In genomic region chr17:14840616-14841231, GRCh38 we compare ENCODE assay signal across 27 cellular contexts.
DNase-seq lines count a peak whose midpoint lies in the region; ATAC-seq and TF ChIP-seq lines count a peak whose summit lies in the region.
"Had no signal": no experiment of that assay in that cellular context is flagged by ENCODE, and none has a peak within 500 bp of the region (broad histone marks: within the 10 kb centered on the region; RNA-seq: fewer than 3 reads in every experiment).

No MANE protein-coding gene starts in this region.

- H3K27me3 Mint-ChIP-seq in MCF 10A (ENCODE audit: insufficient read depth, unreplicated experiment) = no peaks in the 10 kb centered on the region
- H3K27me3 Mint-ChIP-seq: activated naive CD4-positive, alpha-beta T cell treated with anti-CD3 and anti-CD28 coated beads, Interleukin-2, amount 10 ng/mL, durations not matched to agents 7 days and 5 days had no signal

- no peak overlapping the region for H3K4me2 ChIP-seq in PC-9
- H3K4me2 ChIP-seq: hepatocyte had no signal

- no peaks in the 10 kb centered on the region for H3K79me2 ChIP-seq in PC-9 (ENCODE audit: low read depth)
- H3K79me2 ChIP-seq: hepatocyte had no signal

- TF ChIP-seq POLR2A in breast epithelium (IDR thresholded peaks at IDR 0.05) = no peak
- no peak for TF ChIP-seq POLR2A in erythroblast (IDR thresholded peaks at IDR 0.05; ENCODE audit: low read length)

- H2AFZ ChIP-seq in PC-9 = no peak overlapping the region
- H2AFZ ChIP-seq: hepatocyte had no signal

- peaks cover 26% of the 10 kb centered on the region for H3K4me1 Mint-ChIP-seq in MCF 10A (ENCODE audit: insufficient read depth, unreplicated experiment)
- H3K4me1 Mint-ChIP-seq: activated CD4-positive, alpha-beta memory T cell treated with anti-CD3 and anti-CD28 coated beads, Interleukin-2, amount 10 ng/mL, durations not matched to agents 7 days and 5 days; activated naive CD4-positive, alpha-beta T cell treated with anti-CD3 and anti-CD28 coated beads, Interleukin-2, amount 10 ng/mL, durations not matched to agents 7 days and 5 days; CD14-positive monocyte; naive thymus-derived CD8-positive, alpha-beta T cell; T-helper 17 cell had no signal

- H3K36me3 ChIP-seq in breast epithelium (no peaks in the 10 kb centered on the region), brain microvascular endothelial cell (replicated peaks) (no peaks in the 10 kb centered on the region), PC-9 (ENCODE audit: low read depth) (no peaks in the 10 kb centered on the region)

- no peaks in the 10 kb centered on the region for H4K20me1 ChIP-seq in PC-9 (ENCODE audit: insufficient read depth)

- intact Hi-C loops in MCF 10A (cut with micrococcal nuclease) (no loop called here), breast epithelium (cut with DNase I; ENCODE audit: low total_unique reads) (no loop called here), PC-9 (cut with micrococcal nuclease; ENCODE audit: unreplicated experiment) (no loop called here)

- H3K4me1 ChIP-seq in breast epithelium (no peaks in the 10 kb centered on the region), PC-9 (replicated peaks; ENCODE audit: insufficient read depth) (no peaks in the 10 kb centered on the region)
- H3K4me1 ChIP-seq: testis had no signal

- no peaks in the 10 kb centered on the region for H3K9me3 ChIP-seq in breast epithelium
- no peaks in the 10 kb centered on the region for H3K9me3 ChIP-seq in PC-9 (ENCODE audit: insufficient read depth, low read depth)
- H3K9me3 ChIP-seq: testis had no signal

- BruUV-seq in MCF 10A (replicated peaks; lab: Mats Ljungman, UMichigan) (no TSS peak), PC-9 (replicated peaks; lab: Mats Ljungman, UMichigan) (no TSS peak)

- peaks cover 20% of the 10 kb centered on the region for H3K9me3 Mint-ChIP-seq in MCF 10A (ENCODE audit: unreplicated experiment)
- H3K9me3 Mint-ChIP-seq: activated CD4-positive, alpha-beta memory T cell treated with anti-CD3 and anti-CD28 coated beads, Interleukin-2, amount 10 ng/mL, durations not matched to agents 7 days and 5 days; activated naive CD4-positive, alpha-beta T cell treated with anti-CD3 and anti-CD28 coated beads, Interleukin-2, amount 10 ng/mL, durations not matched to agents 7 days and 5 days; activated T-cell treated with anti-CD3 and anti-CD28 coated beads, Interleukin-2, amount 50 U/mL, for 24 hours had no signal

- no peaks in the 10 kb centered on the region for H3K9me2 ChIP-seq in PC-9 (ENCODE audit: insufficient read depth)

- in situ Hi-C loops in brain microvascular endothelial cell (cut with HindIII; ENCODE audit: low pct_ligation_motif_present, low sequenced_read_pairs) = no loop called here

- H3K4me3 ChIP-seq in breast epithelium (no peak overlapping the region), brain microvascular endothelial cell (ENCODE audit: low read depth, low read length) (no peak overlapping the region), foreskin fibroblast (ENCODE audit: low read depth in 1 of 2, low read length in 2 of 2) (no peak overlapping the region), PC-9 (no peak overlapping the region)
- H3K4me3 ChIP-seq: hepatocyte, testis had no signal

- H3K27ac Mint-ChIP-seq in MCF 10A (ENCODE audit: low read depth, unreplicated experiment) = no peak overlapping the region
- H3K27ac Mint-ChIP-seq: activated CD4-positive, alpha-beta memory T cell treated with anti-CD3 and anti-CD28 coated beads, Interleukin-2, amount 10 ng/mL, durations not matched to agents 7 days and 5 days; activated naive CD4-positive, alpha-beta T cell treated with anti-CD3 and anti-CD28 coated beads, Interleukin-2, amount 10 ng/mL, durations not matched to agents 7 days and 5 days; activated T-cell treated with anti-CD3 and anti-CD28 coated beads, Interleukin-2, amount 50 U/mL, for 24 hours; CD14-positive monocyte; naive thymus-derived CD8-positive, alpha-beta T cell; T-helper 17 cell had no signal

- no peak for ATAC-seq in GM19455 (IDR thresholded peaks at IDR 0.05; ENCODE audit: unreplicated experiment)
- ATAC-seq: naive thymus-derived CD8-positive, alpha-beta T cell; T-helper 17 cell had no signal

- DNase-seq in MCF 10A (ENCODE audit: unreplicated experiment) (peak; percentile 40), breast epithelium (ENCODE audit: low spot score in 2 of 2) (no peak), brain microvascular endothelial cell (peak; percentile 53), foreskin fibroblast (peak; percentile 56 to 72), PC-9 (no peak), pons (ENCODE audit: low spot score) (no peak), erythroblast (lab: John Stamatoyannopoulos, UW) (no peak)
- DNase-seq: 8988T; activated CD4-positive, alpha-beta memory T cell treated with anti-CD3 and anti-CD28 coated beads, Interleukin-2, amount 10 ng/mL, durations not matched to agents 7 days and 5 days; activated naive CD4-positive, alpha-beta T cell treated with anti-CD3 and anti-CD28 coated beads, Interleukin-2, amount 10 ng/mL, durations not matched to agents 7 days and 5 days; activated T-cell treated with anti-CD3 and anti-CD28 coated beads, Interleukin-2, amount 50 U/mL, for 24 hours; DMS53; GOT3; islet precursor cell; KBM-7; naive thymus-derived CD8-positive, alpha-beta T cell; NCI-H1092; NCI-H2081; NCI-H510A; Right ventricle myocardium superior; small intestine; T-helper 17 cell; testis had no signal

- H3K36me3 Mint-ChIP-seq in MCF 10A (ENCODE audit: insufficient read depth, unreplicated experiment) = no peaks in the 10 kb centered on the region
- H3K36me3 Mint-ChIP-seq: activated naive CD4-positive, alpha-beta T cell treated with anti-CD3 and anti-CD28 coated beads, Interleukin-2, amount 10 ng/mL, durations not matched to agents 7 days and 5 days; CD14-positive monocyte; naive thymus-derived CD8-positive, alpha-beta T cell had no signal

- H3K4me3 Mint-ChIP-seq in MCF 10A (ENCODE audit: unreplicated experiment) = no peak overlapping the region
- H3K4me3 Mint-ChIP-seq: activated CD4-positive, alpha-beta memory T cell treated with anti-CD3 and anti-CD28 coated beads, Interleukin-2, amount 10 ng/mL, durations not matched to agents 7 days and 5 days; activated naive CD4-positive, alpha-beta T cell treated with anti-CD3 and anti-CD28 coated beads, Interleukin-2, amount 10 ng/mL, durations not matched to agents 7 days and 5 days; activated T-cell treated with anti-CD3 and anti-CD28 coated beads, Interleukin-2, amount 50 U/mL, for 24 hours; CD14-positive monocyte; naive thymus-derived CD8-positive, alpha-beta T cell; T-helper 17 cell had no signal

- POLR2A ChIA-PET in MCF 10A (lab: Yijun Ruan, JAX) (no interaction called here), PC-9 (lab: Charles Lee; ENCODE audit: unreplicated experiment) (no interaction called here)

- no peak for TF ChIP-seq CTCF in MCF 10A (IDR thresholded peaks at IDR 0.05; ENCODE audit: unreplicated experiment)
- TF ChIP-seq CTCF in breast epithelium (IDR thresholded peaks at IDR 0.05) = no peak
- TF ChIP-seq CTCF in brain microvascular endothelial cell (IDR thresholded peaks at IDR 0.05; ENCODE audit: low read depth, low read length, missing control alignments) = no peak
- no peak for TF ChIP-seq CTCF in foreskin fibroblast (IDR thresholded peaks at IDR 0.05; ENCODE audit: low read depth, low read length)
- TF ChIP-seq CTCF in PC-9 (conservative IDR thresholded peaks at IDR 0.05) = no peak

- no peaks in the 10 kb centered on the region for H3K27me3 ChIP-seq in breast epithelium
- no peaks in the 10 kb centered on the region for H3K27me3 ChIP-seq in brain microvascular endothelial cell (replicated peaks)
- no peaks in the 10 kb centered on the region for H3K27me3 ChIP-seq in PC-9 (ENCODE audit: insufficient read depth, low read depth)
- H3K27me3 ChIP-seq: testis had no signal

- CTCF ChIA-PET in MCF 10A (lab: Yijun Ruan, JAX) = interaction anchor here (1.3 to 1.4 kb wide), 2 partner anchors 7 to 10 kb away, joined by 3 read pairs; no protein-coding TSS in a partner anchor
- CTCF ChIA-PET in PC-9 (lab: Charles Lee) = interaction anchor here (0.6 kb wide), 1 partner anchor 185 kb away, joined by 3 read pairs; no protein-coding TSS in a partner anchor

- no peaks in the 10 kb centered on the region for H3F3A ChIP-seq in PC-9 (ENCODE audit: insufficient read depth, low read depth)

- H3K27ac ChIP-seq in breast epithelium (no peak overlapping the region), brain microvascular endothelial cell (peak overlapping the region; percentile 54), PC-9 (no peak overlapping the region)
- H3K27ac ChIP-seq: hepatocyte, HL-60, testis had no signal

Comparison
In these comparisons a context has a peak if more than half of its experiments do, and no peak if none do; other contexts are left out.
1. DNase-seq: peak in MCF 10A (single experiment), brain microvascular endothelial cell (single experiment) and foreskin fibroblast (2 of 2); none in breast epithelium (0 of 2), PC-9 (0 of 2), pons (single experiment) and erythroblast (0 of 2).